Comparison of ENCODE assay signal across 8 cellular contexts in genomic region chrX:100928660-100929613, GRCh38. TPM values are rescaled to one million over a fixed set of nuclear protein-coding genes. Genes with fewer than 3 reads are reported as not detected.
DNase-seq lines count a peak whose midpoint lies in the region; TF ChIP-seq lines count a peak whose summit lies in the region.

XKRX (minus strand) TSS chrX:100928917; CDS start chrX:100928304, 613 bp downstream.

- no peak for TF ChIP-seq CTCF in fibroblast of pulmonary artery (IDR thresholded peaks at IDR 0.05; ENCODE audit: low read length, missing control alignments)
- TF ChIP-seq CTCF in ovary (IDR thresholded peaks at IDR 0.05) = no peak

- H3K4me3 ChIP-seq in H7 (ENCODE audit: insufficient read depth, low read depth, low read length) (peak within 1 kb of the TSS; percentile 58), fibroblast of pulmonary artery (replicated peaks; ENCODE audit: low read depth, low read length) (peak within 1 kb of the TSS; percentile 51), ovary (peak within 1 kb of the TSS; percentile 37)

- H3K4me1 ChIP-seq in ovary (ENCODE audit: insufficient read depth) = no peaks in the 10 kb centered on the region

- WGBS in ovary, 3 donors = 22 to 34% (median 29%) methylated on average over 51 of the region's 51 CpGs

- no peaks in the 10 kb centered on the region for H3K9me3 ChIP-seq in ovary

- H3K27me3 ChIP-seq in H7 (ENCODE audit: control insufficient read depth, insufficient read depth, low read length) = peaks cover 11% of the 10 kb centered on the region
- no peaks in the 10 kb centered on the region for H3K27me3 ChIP-seq in ovary

- H3K36me3 ChIP-seq in H7 (replicated peaks; ENCODE audit: control insufficient read depth, insufficient read depth, low read length) (no peaks in the 10 kb centered on the region), ovary (no peaks in the 10 kb centered on the region)

- no peak for TF ChIP-seq EP300 in ovary (IDR thresholded peaks at IDR 0.05)

- TF ChIP-seq POLR2A in ovary (IDR thresholded peaks at IDR 0.05) = no peak

- no peak within 1 kb of the TSS for H3K27ac ChIP-seq in ovary

- DNase-seq in ELR (ENCODE audit: low read depth) (peak; percentile 37), H7 (peak; percentile 79), NCI-H1930 (lab: John Stamatoyannopoulos, UW) (peak; percentile 7 to 27), fibroblast of pulmonary artery (ENCODE audit: low read depth) (no peak), ovary (peak; percentile 15 to 64 (median 43)), foreskin melanocyte (no peak), OCI-M1 (lab: John Stamatoyannopoulos, UW) (no peak)
- DNase-seq in activated CD8-positive, alpha-beta memory T cell treated with anti-CD3 and anti-CD28 coated beads, Interleukin-2, amount 50 U/mL, for 48 hours = peak; percentile 60

- intact Hi-C loops in ovary (cut with DNase I) = no loop called here

RNA-seq across cellular contexts. Expression of gene XKRX, which starts in this region (rescaled TPM):
- 0.41 and 0.90 TPM in 2 replicates for total RNA-seq in H7 (2014; rRNA removed; shearing (Covaris generic))
- total RNA-seq in ovary = 1 to 10 TPM in 1 of 7 donors, under 1 TPM in 6; 0.20 to 2.5 (median 0.24) TPM
- polyA plus RNA-seq in ovary = under 1 TPM; 0.15 to 0.22 TPM

Comparison
In these comparisons a context has a peak if more than half of its experiments do, and no peak if none do; other contexts are left out.
1. Peak in DNase-seq and H3K4me3 ChIP-seq in H7; RNA of the gene not detected or under 1 TPM.
2. DNase-seq: peak in ELR (single experiment), NCI-H1930 (2 of 2), activated CD8-positive, alpha-beta memory T cell treated with anti-CD3 and anti-CD28 coated beads, Interleukin-2, amount 50 U/mL, for 48 hours (single experiment) and ovary (5 of 5); none in fibroblast of pulmonary artery (single experiment), foreskin melanocyte (single experiment) and OCI-M1 (single experiment).
3. Peak in every context shown above with its lines, with median percentiles within 50 percentile points of each other: H3K4me3 ChIP-seq.